In genomic region chr1:198157241-198157846, GRCh38 we compare ENCODE assay signal across 8 cellular contexts. TPM values are rescaled to one million over a fixed set of nuclear protein-coding genes. Genes with fewer than 3 reads are reported as not detected.
DNase-seq lines count a peak whose midpoint lies in the region; ATAC-seq, FAIRE-seq and TF ChIP-seq lines count a peak whose summit lies in the region.

No MANE protein-coding gene starts in this region.

- H3K27ac Mint-ChIP-seq in T-cell: peak overlapping the region; percentile 99
- H3K27ac Mint-ChIP-seq in type B pancreatic cell: peak overlapping the region; percentile 98

- H3K9me3 ChIP-seq in adrenal gland (replicated peaks in 1 of 3): no peaks in the 10 kb centered on the region
- H3K9me3 ChIP-seq in heart right ventricle: no peaks in the 10 kb centered on the region

- H3K36me3 Mint-ChIP-seq in T-cell (no peaks in the 10 kb centered on the region), type B pancreatic cell (no peaks in the 10 kb centered on the region)

- DNase-seq in GM12891 (ENCODE audit: insufficient read length, low spot score): peak; percentile 41
- peak; percentile 42 for DNase-seq in NCI-H1417 treated with DMSO at 0.1 percent for 48 hours (lab: John Stamatoyannopoulos, UW)
- peak; percentile 60 to 84 (median 77) for DNase-seq in T-cell
- DNase-seq in adrenal gland: peak; percentile 86 to 97 (median 91)
- DNase-seq in heart right ventricle: peak; percentile 84 to 91
- DNase-seq in pons (ENCODE audit: low spot score): peak; percentile 98
- peak; percentile 89 for DNase-seq in type B pancreatic cell (ENCODE audit: extremely low spot score, unreplicated experiment)

- TF ChIP-seq POLR2A in GM12891 (IDR thresholded peaks at IDR 0.05; ENCODE audit: low read depth, low read length) (no peak), adrenal gland (IDR thresholded peaks at IDR 0.05) (peak in 1 of 2 donors; percentile 61)

- TF ChIP-seq CTCF in adrenal gland (IDR thresholded peaks at IDR 0.05) (peak in 1 of 6 experiments; percentile 0), heart right ventricle (IDR thresholded peaks at IDR 0.05) (no peak), type B pancreatic cell (conservative IDR thresholded peaks at IDR 0.05) (no peak)

- H3K4me1 Mint-ChIP-seq in T-cell (peaks cover 37 to 54% (median 49%) of the 10 kb centered on the region in 3 donors), type B pancreatic cell (ENCODE audit: unreplicated experiment) (peaks cover 37% of the 10 kb centered on the region)

- intact Hi-C loops in adrenal gland (cut with DNase I) (loop anchor here in 1 of 2 donors (5.0 to 10.0 kb wide), 2 partner anchors 70 to 207 kb away; no protein-coding TSS in a partner anchor), heart right ventricle (cut with DNase I) (loop anchor here in 8 of 10 donors (5.0 to 10.0 kb wide), 9 partner anchors 45 to 137 kb away; no protein-coding TSS in a partner anchor)

- ATAC-seq in HG02840 (IDR thresholded peaks at IDR 0.05; ENCODE audit: low FRiP score, unreplicated experiment): peak; percentile 44
- peak; percentile 56 to 63 (median 62) for ATAC-seq in T-cell (replicated peaks in 1 of 4)
- peak; percentile 69 to 84 (median 75) for ATAC-seq in heart right ventricle

- H3K4me1 ChIP-seq in adrenal gland (replicated peaks in 1 of 2) (peaks cover 17 to 36% of the 10 kb centered on the region in 2 donors), heart right ventricle (peaks cover 0 to 79% (median 62%) of the 10 kb centered on the region in 9 donors)

- H3K27ac ChIP-seq in adrenal gland (peak overlapping the region; percentile 88 to 98 (median 93)), heart right ventricle (peak overlapping the region; percentile 94 to 100 (median 98))

- no peaks in the 10 kb centered on the region for H3K9me3 Mint-ChIP-seq in T-cell
- H3K9me3 Mint-ChIP-seq in type B pancreatic cell: no peaks in the 10 kb centered on the region

- peak overlapping the region; percentile 95 to 98 (median 98) for H3K4me3 Mint-ChIP-seq in T-cell
- H3K4me3 Mint-ChIP-seq in type B pancreatic cell: peak overlapping the region; percentile 98

- no peaks in the 10 kb centered on the region for H3K36me3 ChIP-seq in adrenal gland (replicated peaks in 1 of 2)
- H3K36me3 ChIP-seq in heart right ventricle: no peaks in the 10 kb centered on the region

- CTCF ChIA-PET in T-cell (lab: Charles Lee): interaction anchor here in 1 of 2 donors (1.0 to 1.8 kb wide), 5 partner anchors 9 to 105 kb away, joined by 3 to 9 read pairs (median 4); no protein-coding TSS in a partner anchor

- H3K27me3 Mint-ChIP-seq in T-cell (no peaks in the 10 kb centered on the region), type B pancreatic cell (no peaks in the 10 kb centered on the region)

- WGBS in adrenal gland, 4 donors: 0% methylated on average over 29 to 62 of the region's 62 CpGs
- 0 to 1% methylated on average over 59 to 62 of the region's 62 CpGs for WGBS in heart right ventricle, 2 donors

- H3K4me3 ChIP-seq in adrenal gland (peak overlapping the region; percentile 39 to 99 (median 98)), heart right ventricle (peak overlapping the region; percentile 81 to 97 (median 92))

- H3K27me3 ChIP-seq in adrenal gland: no peaks in the 10 kb centered on the region
- no peaks in the 10 kb centered on the region for H3K27me3 ChIP-seq in heart right ventricle

- POLR2A ChIA-PET in T-cell (lab: Charles Lee): interaction anchor here in 1 of 2 donors (0.5 to 1.3 kb wide), 3 partner anchors 9 to 424 kb away, joined by 3 to 4 read pairs (median 3); no protein-coding TSS in a partner anchor

- peak; percentile 79 for FAIRE-seq in GM12891 (lab: Jason Lieb, UNC)

TF ChIP-seq in GM12891, 5 proteins besides CTCF, POLR2A, EP300 and RAD21:
- peak; percentile 37; the same call in 1 of the 2 replicates for TF ChIP-seq POLR2AphosphoS5 (IDR thresholded peaks at IDR 0.05; ENCODE audit: low read depth, low read length)
- TF ChIP-seq SPI1 (IDR thresholded peaks at IDR 0.05; ENCODE audit: low read depth, low read length): no peak
- TF ChIP-seq PAX5 (IDR thresholded peaks at IDR 0.05; ENCODE audit: insufficient read depth, low read length, severe bottlenecking): no peak
TF ChIP-seq in GM12891: peak in this region for 1.

RNA-seq across cellular contexts. Expression of gene NEK7, which starts 0.5 kb away (rescaled TPM):
- 9.0 TPM for polyA plus RNA-seq in GM12891 (2012; ENCODE audit: low read depth, missing spikeins)
- 10 to 100 TPM; 31.8 to 75.4 (median 69.9) TPM for total RNA-seq in T-cell
- 100 to 1,000 TPM; 102 to 270 (median 216) TPM for total RNA-seq in adrenal gland
- 10 to 100 TPM; 34.0 to 90.9 (median 49.0) TPM for polyA plus RNA-seq in adrenal gland
- total RNA-seq in heart right ventricle: 100 to 1,000 TPM; 149 to 279 (median 219) TPM
- 10 to 100 TPM; 57.3 to 90.7 TPM for polyA plus RNA-seq in heart right ventricle
- 35.1 and 42.5 TPM in 2 replicates for total RNA-seq in type B pancreatic cell (ENCODE audit: low replicate concordance)

Comparison
In these comparisons a context has a peak if more than half of its experiments do, and no peak if none do; other contexts are left out.
1. Peak in every context shown above with its lines: DNase-seq, ATAC-seq, H3K4me3 ChIP-seq and H3K27ac ChIP-seq.
2. DNase-seq: peak in every context shown above with its lines; median percentile 98 in pons; 91 in adrenal gland; 89 in type B pancreatic cell; 88 in heart right ventricle; 77 in T-cell; 42 in NCI-H1417 treated with DMSO at 0.1 percent for 48 hours; 41 in GM12891.